In genomic region chr3:56694852-56695563, GRCh38 we compare ENCODE assay signal across 15 cellular contexts. TPM values are rescaled to one million over a fixed set of nuclear protein-coding genes. Genes with fewer than 3 reads are reported as not detected.
DNase-seq lines count a peak whose midpoint lies in the region; ATAC-seq and TF ChIP-seq lines count a peak whose summit lies in the region.
"Had no signal": no experiment of that assay in that cellular context is flagged by ENCODE, and none has a peak within 500 bp of the region (broad histone marks: within the 10 kb centered on the region; RNA-seq: fewer than 3 reads in every experiment).

No MANE protein-coding gene starts in this region.

- CTCF ChIA-PET in activated CD4-positive, alpha-beta T cell treated with anti-CD3 and anti-CD28 coated beads for 36 hours (lab: Charles Lee): interaction anchor here (0.7 to 5.7 kb wide), 5 partner anchors 95 to 301 kb away, joined by 3 to 28 read pairs (median 3); no protein-coding TSS in a partner anchor
- CTCF ChIA-PET in activated CD8-positive, alpha-beta T cell treated with anti-CD3 and anti-CD28 coated beads for 36 hours (lab: Charles Lee): interaction anchor here (0.8 to 6.2 kb wide), 12 partner anchors 9 to 300 kb away, joined by 3 to 47 read pairs (median 4); partner anchors contain the start of gene TASOR

- H3K36me3 Mint-ChIP-seq in activated CD4-positive, alpha-beta T cell treated with anti-CD3 and anti-CD28 coated beads for 36 hours (ENCODE audit: low read depth): no peaks in the 10 kb centered on the region
- no peaks in the 10 kb centered on the region for H3K36me3 Mint-ChIP-seq in activated CD8-positive, alpha-beta T cell treated with anti-CD3 and anti-CD28 coated beads for 36 hours (ENCODE audit: low read depth)
- H3K36me3 Mint-ChIP-seq: memory B cell had no signal

- H3K36me3 ChIP-seq in mucosa of descending colon (ENCODE audit: low read depth): no peaks in the 10 kb centered on the region
- H3K36me3 ChIP-seq: gastrocnemius medialis had no signal

- peak; percentile 53 for ATAC-seq in activated CD4-positive, alpha-beta T cell treated with anti-CD3 and anti-CD28 coated beads for 36 hours
- peak; percentile 67 for ATAC-seq in activated CD8-positive, alpha-beta T cell treated with anti-CD3 and anti-CD28 coated beads for 36 hours
- peak; percentile 44 for ATAC-seq in mucosa of descending colon
- ATAC-seq: gastrocnemius medialis had no signal

- H3K4me3 ChIP-seq in Jurkat, Clone E6-1 (ENCODE audit: low read length): no peak overlapping the region
- H3K4me3 ChIP-seq in mucosa of descending colon: no peak overlapping the region
- H3K4me3 ChIP-seq: gastrocnemius medialis, GM23248 had no signal

- H3K4me1 ChIP-seq in mucosa of descending colon (ENCODE audit: low read depth): no peaks in the 10 kb centered on the region
- H3K4me1 ChIP-seq: gastrocnemius medialis had no signal

- no peaks in the 10 kb centered on the region for H3K9me3 Mint-ChIP-seq in activated CD4-positive, alpha-beta T cell treated with anti-CD3 and anti-CD28 coated beads for 36 hours (ENCODE audit: low read depth)
- H3K9me3 Mint-ChIP-seq in activated CD8-positive, alpha-beta T cell treated with anti-CD3 and anti-CD28 coated beads for 36 hours: no peaks in the 10 kb centered on the region
- H3K9me3 Mint-ChIP-seq: memory B cell had no signal

- DNase-seq in activated CD4-positive, alpha-beta T cell treated with anti-CD3 and anti-CD28 coated beads for 36 hours: no peak
- DNase-seq in activated CD4-positive, alpha-beta T cell treated with anti-CD3 and anti-CD28 coated beads for 1 hour: no peak
- DNase-seq in Jurkat, Clone E6-1 (ENCODE audit: low read depth, low spot score): peak; percentile 73
- DNase-seq in activated CD8-positive, alpha-beta T cell treated with anti-CD3 and anti-CD28 coated beads for 36 hours: no peak
- DNase-seq in mucosa of descending colon (no peak), SHP77 treated with DMSO at 0.1 percent for 48 hours (lab: John Stamatoyannopoulos, UW) (no peak), NCI-H2081 treated with DMSO at 0.1 percent for 48 hours (lab: John Stamatoyannopoulos, UW) (no peak), epidermal melanocyte (ENCODE audit: insufficient read length, low spot score) (no peak)
- DNase-seq: Caco-2, gastrocnemius medialis, GM23248, KG1, NCI-H2029 treated with DMSO at 0.1 percent for 48 hours, nucleus accumbens had no signal

- peak overlapping the region; percentile 68 for H3K27ac Mint-ChIP-seq in activated CD4-positive, alpha-beta T cell treated with anti-CD3 and anti-CD28 coated beads for 36 hours
- H3K27ac Mint-ChIP-seq in activated CD8-positive, alpha-beta T cell treated with anti-CD3 and anti-CD28 coated beads for 36 hours: peak overlapping the region; percentile 78
- H3K27ac Mint-ChIP-seq: memory B cell had no signal

- peaks cover 42% of the 10 kb centered on the region for H3K4me1 Mint-ChIP-seq in activated CD4-positive, alpha-beta T cell treated with anti-CD3 and anti-CD28 coated beads for 36 hours
- peaks cover 45% of the 10 kb centered on the region for H3K4me1 Mint-ChIP-seq in activated CD8-positive, alpha-beta T cell treated with anti-CD3 and anti-CD28 coated beads for 36 hours (ENCODE audit: low read depth)

- H3K27me3 Mint-ChIP-seq in activated CD4-positive, alpha-beta T cell treated with anti-CD3 and anti-CD28 coated beads for 36 hours: no peaks in the 10 kb centered on the region
- no peaks in the 10 kb centered on the region for H3K27me3 Mint-ChIP-seq in activated CD8-positive, alpha-beta T cell treated with anti-CD3 and anti-CD28 coated beads for 36 hours
- H3K27me3 Mint-ChIP-seq: memory B cell had no signal

- H3K9me3 ChIP-seq in mucosa of descending colon: no peaks in the 10 kb centered on the region
- H3K9me3 ChIP-seq: Caco-2, gastrocnemius medialis had no signal

- intact Hi-C loops in activated CD4-positive, alpha-beta T cell treated with anti-CD3 and anti-CD28 coated beads for 36 hours (cut with DNase I, micrococcal nuclease): loop anchor here in 1 of 2 experiments (5.0 kb wide), 1 partner anchor 532 kb away; the partner anchor contains the start of gene APPL1
- intact Hi-C loops in activated CD8-positive, alpha-beta T cell treated with anti-CD3 and anti-CD28 coated beads for 36 hours (cut with micrococcal nuclease): no loop called here
- intact Hi-C loops in mucosa of descending colon (cut with DNase I, micrococcal nuclease): loop anchor here in 1 of 2 donors (5.0 kb wide), 1 partner anchor 112 kb away; no protein-coding TSS in a partner anchor

- TF ChIP-seq CTCF in activated CD8-positive, alpha-beta T cell treated with anti-CD3 and anti-CD28 coated beads for 36 hours (IDR thresholded peaks at IDR 0.05): no peak
- TF ChIP-seq CTCF in mucosa of descending colon (IDR thresholded peaks at IDR 0.05): no peak

- POLR2A ChIA-PET in activated CD4-positive, alpha-beta T cell treated with anti-CD3 and anti-CD28 coated beads for 36 hours (lab: Charles Lee): no interaction called here
- POLR2A ChIA-PET in activated CD8-positive, alpha-beta T cell treated with anti-CD3 and anti-CD28 coated beads for 36 hours (lab: Charles Lee): interaction anchor here (1.1 to 1.5 kb wide), 3 partner anchors 12 to 93 kb away, joined by 3 to 4 read pairs (median 3); partner anchors contain the start of gene TASOR

- no peak overlapping the region for H3K4me3 Mint-ChIP-seq in activated CD4-positive, alpha-beta T cell treated with anti-CD3 and anti-CD28 coated beads for 36 hours
- peak overlapping the region; percentile 6 for H3K4me3 Mint-ChIP-seq in activated CD8-positive, alpha-beta T cell treated with anti-CD3 and anti-CD28 coated beads for 36 hours
- H3K4me3 Mint-ChIP-seq: memory B cell had no signal

RNA-seq across cellular contexts. Expression of gene TASOR, which starts 11.9 kb away (rescaled TPM):
- 10 to 100 TPM; 56.8 to 65.6 TPM for total RNA-seq in activated CD4-positive, alpha-beta T cell treated with anti-CD3 and anti-CD28 coated beads for 36 hours
- 31.6 TPM for polyA plus RNA-seq in Jurkat, Clone E6-1 (2012; ENCODE audit: insufficient read depth, insufficient read length)
- total RNA-seq in activated CD8-positive, alpha-beta T cell treated with anti-CD3 and anti-CD28 coated beads for 36 hours: 10 to 100 TPM; 58.6 to 61.4 TPM
- total RNA-seq in mucosa of descending colon: 10 to 100 TPM; 33.6 to 62.0 (median 43.0) TPM
